28 cellular contexts compared by ENCODE assay signal in genomic region chr3:98504534-98504933, GRCh38. TPM values are rescaled to one million over a fixed set of nuclear protein-coding genes. Genes with fewer than 3 reads are reported as not detected.
"Had no signal": no experiment of that assay in that cellular context is flagged by ENCODE, and none has a peak within 500 bp of the region (broad histone marks: within the 10 kb centered on the region; RNA-seq: fewer than 3 reads in every experiment).

No MANE protein-coding gene starts in this region.

- H3K9me3 ChIP-seq: left ventricle myocardium inferior, upper lobe of left lung had no signal

- H3K27ac Mint-ChIP-seq: activated B cell treated with CpG ODN at 0.5 μM for 24 hours; activated CD4-positive, alpha-beta memory T cell treated with anti-CD3 and anti-CD28 coated beads for 36 hours; activated naive CD8-positive, alpha-beta T cell treated with anti-CD3 and anti-CD28 coated beads for 36 hours; natural killer cell treated with Interleukin-12 subunit alpha and Interleukin-12 subunit beta and Interleukin-15 and Interleukin-18, amount 100 ng/mL, for 72 hours; progenitor cell of endocrine pancreas; T-helper 1 cell treated with Interleukin-12 subunit alpha and Interleukin-12 subunit beta and Interleukin-4 antibody, amounts not matched to agents 30 μg/mL and 1 μg/mL, for 36 hours had no signal

- H3K4me3 ChIP-seq: cardiac muscle cell, left ventricle myocardium inferior, upper lobe of left lung had no signal

- H3K27me3 Mint-ChIP-seq: activated B cell treated with CpG ODN at 0.5 μM for 24 hours; activated CD4-positive, alpha-beta memory T cell treated with anti-CD3 and anti-CD28 coated beads for 36 hours; activated naive CD8-positive, alpha-beta T cell treated with anti-CD3 and anti-CD28 coated beads for 36 hours; natural killer cell treated with Interleukin-12 subunit alpha and Interleukin-12 subunit beta and Interleukin-15 and Interleukin-18, amount 100 ng/mL, for 72 hours; progenitor cell of endocrine pancreas had no signal

- H3K36me3 ChIP-seq: cardiac muscle cell, upper lobe of left lung had no signal

- H3K27ac ChIP-seq: cardiac muscle cell, left ventricle myocardium inferior, upper lobe of left lung had no signal

- H3K4me1 Mint-ChIP-seq: activated B cell treated with CpG ODN at 0.5 μM for 24 hours had no signal

- ATAC-seq: natural killer cell treated with Interleukin-12 subunit alpha and Interleukin-12 subunit beta and Interleukin-15 and Interleukin-18, amount 100 ng/mL, for 72 hours; stimulated activated naive CD8-positive, alpha-beta T cell treated with anti-CD3 and anti-CD28 coated beads, Interleukin-15, Interleukin-2, amounts not matched to agents 100 U/mL and 50 U/mL, for 24 hours had no signal

- H3K4me1 ChIP-seq: upper lobe of left lung had no signal

- H3K27me3 ChIP-seq: cardiac muscle cell, upper lobe of left lung had no signal

- H3K4me3 Mint-ChIP-seq: activated B cell treated with CpG ODN at 0.5 μM for 24 hours; activated CD4-positive, alpha-beta memory T cell treated with anti-CD3 and anti-CD28 coated beads for 36 hours; activated naive CD8-positive, alpha-beta T cell treated with anti-CD3 and anti-CD28 coated beads for 36 hours; natural killer cell treated with Interleukin-12 subunit alpha and Interleukin-12 subunit beta and Interleukin-15 and Interleukin-18, amount 100 ng/mL, for 72 hours; T-helper 1 cell treated with Interleukin-12 subunit alpha and Interleukin-12 subunit beta and Interleukin-4 antibody, amounts not matched to agents 30 μg/mL and 1 μg/mL, for 36 hours had no signal

- H3K9me3 Mint-ChIP-seq: activated B cell treated with CpG ODN at 0.5 μM for 24 hours; activated CD4-positive, alpha-beta memory T cell treated with anti-CD3 and anti-CD28 coated beads for 36 hours; natural killer cell treated with Interleukin-12 subunit alpha and Interleukin-12 subunit beta and Interleukin-15 and Interleukin-18, amount 100 ng/mL, for 72 hours; T-helper 1 cell treated with Interleukin-12 subunit alpha and Interleukin-12 subunit beta and Interleukin-4 antibody, amounts not matched to agents 30 μg/mL and 1 μg/mL, for 36 hours had no signal

- DNase-seq: activated B cell treated with CpG ODN at 0.5 μM for 24 hours; activated CD4-positive, alpha-beta memory T cell treated with anti-CD3 and anti-CD28 coated beads for 36 hours; activated CD4-positive, alpha-beta T cell treated with anti-CD3 and anti-CD28 coated beads for 4 hours; activated naive CD4-positive, alpha-beta T cell treated with Interleukin-2 at 50 U/mL for 16 hours; activated naive CD8-positive, alpha-beta T cell treated with anti-CD3 and anti-CD28 coated beads for 36 hours; activated T-cell treated with anti-CD3 and anti-CD28 coated beads, Interleukin-2, amount 50 U/mL, for 48 hours; amygdala; effector CD4-positive, alpha-beta T cell; foreskin fibroblast; glutamatergic neuron; hippocampal formation; left ventricle myocardium inferior; midbrain; retina; stimulated activated CD4-positive, alpha-beta T cell treated with anti-CD3 and anti-CD28 coated beads, Interleukin-12 subunit alpha, Interleukin-12 subunit beta, amount 100 ng/mL, for 4 hours; stimulated activated CD4-positive, alpha-beta T cell treated with anti-CD3 and anti-CD28 coated beads, Interleukin-4, amount 100 ng/mL, for 4 hours; stimulated activated naive CD8-positive, alpha-beta T cell treated with anti-CD3 and anti-CD28 coated beads, Interleukin-15, Interleukin-2, amounts not matched to agents 100 U/mL and 50 U/mL, for 24 hours; upper lobe of left lung had no signal

RNA-seq across cellular contexts. Expression of gene OR5K2, which starts 7.1 kb away (rescaled TPM):
- total RNA-seq: activated B cell treated with CpG ODN at 0.5 μM for 24 hours; activated CD4-positive, alpha-beta memory T cell treated with anti-CD3 and anti-CD28 coated beads for 36 hours; activated naive CD8-positive, alpha-beta T cell treated with anti-CD3 and anti-CD28 coated beads for 36 hours; cardiac muscle cell; cerebellum; epithelial cell of proximal tubule; left ventricle myocardium inferior; lung microvascular endothelial cell; natural killer cell treated with Interleukin-12 subunit alpha and Interleukin-12 subunit beta and Interleukin-15 and Interleukin-18, amount 100 ng/mL, for 72 hours; osteocyte; progenitor cell of endocrine pancreas; subcutaneous adipose tissue; upper lobe of left lung had no signal
- polyA plus RNA-seq: cardiac muscle cell, thymus had no signal

RNA-seq across cellular contexts. Expression of gene GPR15, which starts 27.2 kb away (rescaled TPM):
- total RNA-seq: cardiac muscle cell, cerebellum, epithelial cell of proximal tubule, left ventricle myocardium inferior, lung microvascular endothelial cell, osteocyte, progenitor cell of endocrine pancreas had no signal
- polyA plus RNA-seq: cardiac muscle cell had no signal

RNA-seq across cellular contexts. Expression of gene OR5K1, which starts 41.5 kb away (rescaled TPM):
- total RNA-seq: activated B cell treated with CpG ODN at 0.5 μM for 24 hours; activated CD4-positive, alpha-beta memory T cell treated with anti-CD3 and anti-CD28 coated beads for 36 hours; activated naive CD8-positive, alpha-beta T cell treated with anti-CD3 and anti-CD28 coated beads for 36 hours; cardiac muscle cell; cerebellum; epithelial cell of proximal tubule; left ventricle myocardium inferior; lung microvascular endothelial cell; natural killer cell treated with Interleukin-12 subunit alpha and Interleukin-12 subunit beta and Interleukin-15 and Interleukin-18, amount 100 ng/mL, for 72 hours; osteocyte; progenitor cell of endocrine pancreas; subcutaneous adipose tissue; upper lobe of left lung had no signal
- polyA plus RNA-seq: cardiac muscle cell had no signal
